22 cellular contexts compared by ENCODE assay signal in genomic region chr3:7618606-7619005, GRCh38.
"Had no signal": no experiment of that assay in that cellular context is flagged by ENCODE, and none has a peak within 500 bp of the region (broad histone marks: within the 10 kb centered on the region; RNA-seq: fewer than 3 reads in every experiment).

No MANE protein-coding gene starts in this region.

- ATAC-seq: Panc1, PC-3, T-cell had no signal

- H3K9ac ChIP-seq: SK-N-SH had no signal

- FAIRE-seq: HTR-8/SVneo had no signal

- H3K4me2 ChIP-seq: SK-N-SH had no signal

- H3K9me3 ChIP-seq: SK-N-SH had no signal

- DNase-seq: KBM-7; MV-4-11; NCI-H1092; NCI-H1105 treated with DMSO at 0.1 percent for 48 hours; NCI-H1417 treated with DMSO at 0.1 percent for 48 hours; NCI-H1694; NCI-H187 treated with DMSO at 0.1 percent for 48 hours; NCI-H2029 treated with DMSO at 0.1 percent for 48 hours; NCI-H2107; NCI-H2227 treated with DMSO at 0.1 percent for 48 hours; NCI-H524; NCI-H526 treated with DMSO at 0.1 percent for 48 hours; NK-92 treated with Interleukin-12 subunit alpha and Interleukin-12 subunit beta, amount 100 ng/mL, for 24 hours; PC-3; SHP77; SK-N-SH; SW 1271; T-cell had no signal

- H3K27ac ChIP-seq: HL-60, RWPE1 had no signal
